Comparison of ENCODE assay signal across 1 cellular context in genomic region chr2:27363933-27364332, GRCh38.
TF ChIP-seq lines count a peak whose summit lies in the region.

No MANE protein-coding gene starts in this region.

TF ChIP-seq in WTC11, 78 proteins besides CTCF, POLR2A, EP300 and RAD21 (continued from another document):
- no peak for TF ChIP-seq E2F5 (CRISPR knock-in tag; IDR thresholded peaks at IDR 0.05)
- no peak for TF ChIP-seq EMX1 (CRISPR knock-in tag; IDR thresholded peaks at IDR 0.05)
- TF ChIP-seq IRF1 (CRISPR knock-in tag; IDR thresholded peaks at IDR 0.05), result no peak
TF ChIP-seq in WTC11: peak in this region for 0.
